ENCODE assay signal across 20 cellular contexts in the genomic region with DNA sequence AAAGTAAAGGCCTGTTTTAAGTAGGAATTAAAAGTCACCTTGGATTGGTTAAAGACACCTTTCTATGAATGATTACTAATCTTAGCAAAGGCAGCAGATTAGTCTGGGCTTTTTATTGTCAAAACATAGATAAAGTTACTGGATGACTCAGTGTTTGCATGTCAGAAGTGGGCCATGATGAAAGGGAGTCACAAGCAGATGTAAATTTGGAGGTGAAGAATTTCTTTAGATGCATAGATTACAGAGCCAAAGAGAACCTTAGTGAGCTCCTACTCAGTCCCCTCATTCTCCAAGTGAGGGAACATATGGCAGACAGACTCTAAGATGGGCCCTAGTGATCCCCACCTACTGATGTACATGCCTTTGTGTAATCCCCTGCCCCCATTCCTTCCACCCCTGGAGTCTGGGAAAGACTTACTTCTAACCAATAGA.
A peak's percentile ranks its signal among the peaks of the same experiment; 100 is the strongest.
DNase-seq lines count a peak whose midpoint lies in the region; ATAC-seq and TF ChIP-seq lines count a peak whose summit lies in the region.
"Had no signal": no experiment of that assay in that cellular context is flagged by ENCODE, and none has a peak within 500 bp of the region (broad histone marks: within the 10 kb centered on the region; RNA-seq: fewer than 3 reads in every experiment).

No MANE protein-coding gene starts in this region.

- DNase-seq in GM04504 (ENCODE audit: low read depth), result peak; percentile 30
- DNase-seq in PC-3, result peak; percentile 39
- peak; percentile 79 for DNase-seq in choroid plexus epithelial cell (ENCODE audit: low read depth)
- DNase-seq in osteoblast (ENCODE audit: insufficient read length, low spot score, missing footprints), result peak; percentile 65
- no peak for DNase-seq in NCI-H82 treated with DMSO at 0.1 percent for 48 hours (lab: John Stamatoyannopoulos, UW; ENCODE audit: unreplicated experiment)
- DNase-seq in AG20443 (ENCODE audit: low spot score), result no peak
- DNase-seq: activated CD4-positive, alpha-beta T cell treated with anti-CD3 and anti-CD28 coated beads, Interleukin-2, amount 50 U/mL, for 48 hours; activated T-cell treated with anti-CD3 and anti-CD28 coated beads, Interleukin-2, amount 50 U/mL, for 4 hours; DMS 273 treated with DMSO at 0.1 percent for 48 hours; esophagus squamous epithelium; NCI-H187; NCI-H446; posterior cingulate gyrus; T-helper 1 cell had no signal

- H3K4me3 ChIP-seq in PC-3 (ENCODE audit: low read length), result no peak overlapping the region
- H3K4me3 ChIP-seq in choroid plexus epithelial cell (ENCODE audit: low read depth, low read length), result no peak overlapping the region
- no peak overlapping the region for H3K4me3 ChIP-seq in osteoblast (ENCODE audit: insufficient read depth, low read length)
- H3K4me3 ChIP-seq: BLaER1 treated with 17β-estradiol and CSF1 and Interleukin-3, amounts not matched to agents 10 nM and 100 nM; cardiac muscle cell; esophagus squamous epithelium; suprapubic skin had no signal

- peaks cover 20% of the 10 kb centered on the region for H3K9me3 ChIP-seq in PC-3 (ENCODE audit: low read length)
- peaks cover 6% of the 10 kb centered on the region for H3K9me3 ChIP-seq in osteoblast (ENCODE audit: low read depth, low read length)

- H3K27me3 ChIP-seq in PC-3 (ENCODE audit: low read length) (peaks cover 18% of the 10 kb centered on the region; the same call in 1 of the 2 replicates), osteoblast (ENCODE audit: insufficient read depth, low read length) (no peaks in the 10 kb centered on the region)
- H3K27me3 ChIP-seq: BLaER1 treated with 17β-estradiol and CSF1 and Interleukin-3, amounts not matched to agents 10 nM and 100 nM; cardiac muscle cell; suprapubic skin had no signal

- no peak overlapping the region for H3K4me2 ChIP-seq in PC-3 (ENCODE audit: low read length)
- no peak overlapping the region for H3K4me2 ChIP-seq in osteoblast (ENCODE audit: insufficient read depth, low read length)

- intact Hi-C loops in PC-3 (cut with micrococcal nuclease), result no loop called here

- CTCF ChIA-PET in PC-3 (lab: Charles Lee), result no interaction called here

- no peaks in the 10 kb centered on the region for H4K20me1 ChIP-seq in PC-3 (ENCODE audit: low read length)
- no peaks in the 10 kb centered on the region for H4K20me1 ChIP-seq in osteoblast (ENCODE audit: insufficient read depth, low read length)
- H4K20me1 ChIP-seq: BLaER1 treated with 17β-estradiol and CSF1 and Interleukin-3, amounts not matched to agents 10 nM and 100 nM had no signal

- H3K79me2 ChIP-seq in PC-3 (ENCODE audit: low read length), result no peaks in the 10 kb centered on the region
- H3K79me2 ChIP-seq in osteoblast (ENCODE audit: insufficient read depth, low read length), result no peaks in the 10 kb centered on the region

- TF ChIP-seq CTCF in PC-3 (conservative IDR thresholded peaks at IDR 0.05; ENCODE audit: low read depth, low read length) (no peak), choroid plexus epithelial cell (conservative IDR thresholded peaks at IDR 0.05; ENCODE audit: low read depth, low read length) (no peak), osteoblast (IDR thresholded peaks at IDR 0.05; ENCODE audit: extremely low read depth, low read depth, low read length) (no peak)

- no peak for ATAC-seq in PC-3
- no peak for ATAC-seq in HG03521 (IDR thresholded peaks at IDR 0.05; ENCODE audit: unreplicated experiment)
- ATAC-seq: activated naive CD4-positive, alpha-beta T cell treated with anti-CD3 and anti-CD28 coated beads, Interleukin-2, amount 50 U/mL, for 72 hours; activated T-cell treated with anti-CD3 and anti-CD28 coated beads, Interleukin-2, amount 50 U/mL, for 4 hours; natural killer cell treated with Interleukin-12 subunit alpha and Interleukin-12 subunit beta and Interleukin-15 and Interleukin-18, amount 100 ng/mL, for 72 hours had no signal

- no peaks in the 10 kb centered on the region for H3F3A ChIP-seq in PC-3 (ENCODE audit: low read length, unreplicated experiment)

- no TSS peak for BruUV-seq in PC-3 (replicated peaks; lab: Mats Ljungman, UMichigan)

- no peak overlapping the region for H3K9ac ChIP-seq in PC-3 (ENCODE audit: low read length)
- H3K9ac ChIP-seq: BLaER1 treated with 17β-estradiol and CSF1 and Interleukin-3, amounts not matched to agents 10 nM and 100 nM had no signal

- POLR2A ChIA-PET in PC-3 (lab: Charles Lee; ENCODE audit: unreplicated experiment), result no interaction called here

- H3K27ac ChIP-seq in PC-3 (ENCODE audit: low read length) (no peak overlapping the region), osteoblast (ENCODE audit: low read depth, low read length) (peak overlapping the region; percentile 37)
- H3K27ac ChIP-seq: cardiac muscle cell, esophagus squamous epithelium, suprapubic skin had no signal

- no peaks in the 10 kb centered on the region; the same call in 1 of the 2 replicates for H3K36me3 ChIP-seq in PC-3 (ENCODE audit: low read depth, low read length)
- no peaks in the 10 kb centered on the region for H3K36me3 ChIP-seq in osteoblast (ENCODE audit: insufficient read depth, low read length)
- H3K36me3 ChIP-seq: cardiac muscle cell, esophagus squamous epithelium, suprapubic skin had no signal

- H2AFZ ChIP-seq in PC-3 (ENCODE audit: low read length) (no peak overlapping the region), osteoblast (ENCODE audit: low read length) (no peak overlapping the region)

- H3K9me2 ChIP-seq in PC-3 (replicated peaks; ENCODE audit: low read length), result no peaks in the 10 kb centered on the region

- H3K4me1 ChIP-seq in PC-3 (ENCODE audit: insufficient read depth, low read length) (no peaks in the 10 kb centered on the region), osteoblast (ENCODE audit: insufficient read depth, low read length) (peaks cover 15% of the 10 kb centered on the region)
- H3K4me1 ChIP-seq: suprapubic skin had no signal

Comparison
In these comparisons a context has a peak if more than half of its experiments do, and no peak if none do; other contexts are left out.
1. DNase-seq: peak in GM04504 (single experiment), PC-3 (single experiment), choroid plexus epithelial cell (single experiment) and osteoblast (single experiment); none in NCI-H82 treated with DMSO at 0.1 percent for 48 hours (single experiment) and AG20443 (single experiment).